ENCODE assay signal across 1 cellular context in the genomic region with DNA sequence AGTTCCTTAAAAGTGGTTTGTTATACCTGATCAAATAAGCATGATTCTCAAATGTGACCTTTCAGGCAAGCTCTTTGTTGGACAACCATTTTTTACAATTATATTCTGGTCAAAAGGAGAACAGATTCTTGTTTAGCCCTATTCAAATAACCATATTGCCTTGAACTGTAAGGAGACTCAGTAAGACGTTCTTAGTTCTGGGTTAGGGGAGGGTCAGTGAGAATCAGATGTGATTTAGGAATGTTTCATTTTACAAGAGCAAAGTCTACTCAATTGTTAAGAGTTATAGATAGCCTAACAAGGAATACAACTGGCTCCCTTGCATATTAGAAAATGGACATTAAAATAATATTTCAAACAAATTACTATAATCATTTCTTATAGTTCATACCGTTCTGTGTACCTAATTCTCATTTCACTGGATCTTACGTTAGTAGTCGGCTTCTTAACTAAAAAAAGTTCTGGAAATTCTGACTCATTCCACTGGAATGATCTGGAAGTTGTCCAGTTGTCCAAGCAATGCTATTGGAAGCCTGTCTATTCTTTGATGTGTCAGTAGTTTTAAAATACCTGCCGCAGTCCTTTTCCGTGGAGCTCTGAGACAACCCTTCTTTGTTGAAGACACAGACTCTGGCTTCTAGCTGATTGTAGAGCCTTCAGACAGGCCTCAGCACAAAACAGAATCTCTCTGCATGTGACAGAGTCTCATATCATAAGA.
A peak's percentile ranks its signal among the peaks of the same experiment; 100 is the strongest.
TF ChIP-seq lines count a peak whose summit lies in the region.

No MANE protein-coding gene starts in this region.

TF ChIP-seq in HepG2, 621 proteins besides CTCF, POLR2A, EP300 and RAD21 (continued from another document and continues in another):
- TF ChIP-seq, protein P1, sequence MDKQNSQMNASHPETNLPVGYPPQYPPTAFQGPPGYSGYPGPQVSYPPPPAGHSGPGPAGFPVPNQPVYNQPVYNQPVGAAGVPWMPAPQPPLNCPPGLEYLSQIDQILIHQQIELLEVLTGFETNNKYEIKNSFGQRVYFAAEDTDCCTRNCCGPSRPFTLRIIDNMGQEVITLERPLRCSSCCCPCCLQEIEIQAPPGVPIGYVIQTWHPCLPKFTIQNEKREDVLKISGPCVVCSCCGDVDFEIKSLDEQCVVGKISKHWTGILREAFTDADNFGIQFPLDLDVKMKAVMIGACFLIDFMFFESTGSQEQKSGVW (CRISPR knock-in tag; IDR thresholded peaks at IDR 0.05; ENCODE audit: borderline replicate concordance), result no peak
- TF ChIP-seq MBNL3 (CRISPR knock-in tag; conservative IDR thresholded peaks at IDR 0.05) (no peak), CENPT (CRISPR knock-in tag; IDR thresholded peaks at IDR 0.05; ENCODE audit: low read depth) (no peak), KAT7 (CRISPR knock-in tag; IDR thresholded peaks at IDR 0.05; ENCODE audit: borderline replicate concordance) (no peak), MTF1 (CRISPR knock-in tag; IDR thresholded peaks at IDR 0.05) (no peak), SP2 (CRISPR knock-in tag; IDR thresholded peaks at IDR 0.05) (no peak), ZNF30 (CRISPR knock-in tag; IDR thresholded peaks at IDR 0.05) (no peak), RFXAP (CRISPR knock-in tag; IDR thresholded peaks at IDR 0.05; ENCODE audit: borderline replicate concordance) (no peak), SIX1 (CRISPR knock-in tag; IDR thresholded peaks at IDR 0.05; ENCODE audit: borderline replicate concordance) (no peak), MAFF (IDR thresholded peaks at IDR 0.05; ENCODE audit: low read depth, low read length) (peak; percentile 38; the same call in 1 of the 2 replicates), KLF9 (CRISPR knock-in tag; IDR thresholded peaks at IDR 0.05; ENCODE audit: low read depth) (no peak), ZNF773 (CRISPR knock-in tag; IDR thresholded peaks at IDR 0.05; ENCODE audit: borderline replicate concordance) (no peak), KLF16 (CRISPR knock-in tag; IDR thresholded peaks at IDR 0.05) (no peak), FOSL1 (CRISPR knock-in tag; IDR thresholded peaks at IDR 0.05; ENCODE audit: borderline replicate concordance) (peak; percentile 55; the same call in 1 of the 2 replicates), ZNF24 (IDR thresholded peaks at IDR 0.05) (no peak), ZFP36L2 (CRISPR knock-in tag; IDR thresholded peaks at IDR 0.05) (no peak), ZNF841 (CRISPR knock-in tag; IDR thresholded peaks at IDR 0.05; ENCODE audit: borderline replicate concordance) (no peak), TOPORS (CRISPR knock-in tag; IDR thresholded peaks at IDR 0.05) (no peak), ZNF451 (CRISPR knock-in tag; IDR thresholded peaks at IDR 0.05) (no peak), FLYWCH1 (CRISPR knock-in tag; IDR thresholded peaks at IDR 0.05) (no peak), SRSF9 (IDR thresholded peaks at IDR 0.05; ENCODE audit: borderline replicate concordance, insufficient read depth, low read depth, low read length, poor library complexity, severe bottlenecking) (no peak), ZNF264 (CRISPR knock-in tag; IDR thresholded peaks at IDR 0.05) (no peak), CBX2 (IDR thresholded peaks at IDR 0.05; ENCODE audit: low read depth, low read length) (no peak), CBX2 (CRISPR knock-in tag; IDR thresholded peaks at IDR 0.05; ENCODE audit: low read depth) (no peak), ZNF431 (CRISPR knock-in tag; IDR thresholded peaks at IDR 0.05; ENCODE audit: borderline replicate concordance, low read depth) (no peak), YEATS2 (CRISPR knock-in tag; IDR thresholded peaks at IDR 0.05; ENCODE audit: borderline replicate concordance) (no peak), NFE2 (CRISPR knock-in tag; IDR thresholded peaks at IDR 0.05) (no peak), ARNT (IDR thresholded peaks at IDR 0.05) (no peak), ZNF549 (CRISPR knock-in tag; IDR thresholded peaks at IDR 0.05) (no peak), NCOA5 (CRISPR knock-in tag; IDR thresholded peaks at IDR 0.05) (no peak), KDM1A (CRISPR knock-in tag; IDR thresholded peaks at IDR 0.05) (no peak), ZNF782 (CRISPR knock-in tag; IDR thresholded peaks at IDR 0.05; ENCODE audit: borderline replicate concordance) (no peak), ZNF274 (CRISPR knock-in tag; IDR thresholded peaks at IDR 0.05) (no peak), TCF7 (IDR thresholded peaks at IDR 0.05; ENCODE audit: low read depth) (peak; percentile 50), ZNF124 (CRISPR knock-in tag; IDR thresholded peaks at IDR 0.05) (no peak), ZBTB1 (CRISPR knock-in tag; IDR thresholded peaks at IDR 0.05; ENCODE audit: borderline replicate concordance) (no peak), NCOA2 (CRISPR knock-in tag; IDR thresholded peaks at IDR 0.05) (no peak), CCDC6 (CRISPR knock-in tag; IDR thresholded peaks at IDR 0.05) (no peak), ZNF713 (CRISPR knock-in tag; IDR thresholded peaks at IDR 0.05) (no peak), BORCS8-MEF2B (CRISPR knock-in tag; IDR thresholded peaks at IDR 0.05) (no peak), ZSCAN25 (CRISPR knock-in tag; IDR thresholded peaks at IDR 0.05) (no peak), CHD4 (IDR thresholded peaks at IDR 0.05; ENCODE audit: borderline replicate concordance, low read length) (0 out of 2 replicates have a peak, but pooled peaks have one; percentile 27), HNF4A (CRISPR knock-in tag; IDR thresholded peaks at IDR 0.05) (no peak)
- TF ChIP-seq, protein P2, sequence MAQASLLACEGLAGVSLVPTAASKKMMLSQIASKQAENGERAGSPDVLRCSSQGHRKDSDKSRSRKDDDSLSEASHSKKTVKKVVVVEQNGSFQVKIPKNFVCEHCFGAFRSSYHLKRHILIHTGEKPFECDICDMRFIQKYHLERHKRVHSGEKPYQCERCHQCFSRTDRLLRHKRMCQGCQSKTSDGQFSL (CRISPR knock-in tag; IDR thresholded peaks at IDR 0.05), result no peak
- TF ChIP-seq, protein P3, sequence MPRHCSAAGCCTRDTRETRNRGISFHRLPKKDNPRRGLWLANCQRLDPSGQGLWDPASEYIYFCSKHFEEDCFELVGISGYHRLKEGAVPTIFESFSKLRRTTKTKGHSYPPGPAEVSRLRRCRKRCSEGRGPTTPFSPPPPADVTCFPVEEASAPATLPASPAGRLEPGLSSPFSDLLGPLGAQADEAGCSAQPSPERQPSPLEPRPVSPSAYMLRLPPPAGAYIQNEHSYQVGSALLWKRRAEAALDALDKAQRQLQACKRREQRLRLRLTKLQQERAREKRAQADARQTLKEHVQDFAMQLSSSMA (CRISPR knock-in tag; IDR thresholded peaks at IDR 0.05), result no peak
- TF ChIP-seq, protein P4, sequence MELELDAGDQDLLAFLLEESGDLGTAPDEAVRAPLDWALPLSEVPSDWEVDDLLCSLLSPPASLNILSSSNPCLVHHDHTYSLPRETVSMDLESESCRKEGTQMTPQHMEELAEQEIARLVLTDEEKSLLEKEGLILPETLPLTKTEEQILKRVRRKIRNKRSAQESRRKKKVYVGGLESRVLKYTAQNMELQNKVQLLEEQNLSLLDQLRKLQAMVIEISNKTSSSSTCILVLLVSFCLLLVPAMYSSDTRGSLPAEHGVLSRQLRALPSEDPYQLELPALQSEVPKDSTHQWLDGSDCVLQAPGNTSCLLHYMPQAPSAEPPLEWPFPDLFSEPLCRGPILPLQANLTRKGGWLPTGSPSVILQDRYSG (CRISPR knock-in tag; IDR thresholded peaks at IDR 0.05), result no peak
- TF ChIP-seq, protein P5, sequence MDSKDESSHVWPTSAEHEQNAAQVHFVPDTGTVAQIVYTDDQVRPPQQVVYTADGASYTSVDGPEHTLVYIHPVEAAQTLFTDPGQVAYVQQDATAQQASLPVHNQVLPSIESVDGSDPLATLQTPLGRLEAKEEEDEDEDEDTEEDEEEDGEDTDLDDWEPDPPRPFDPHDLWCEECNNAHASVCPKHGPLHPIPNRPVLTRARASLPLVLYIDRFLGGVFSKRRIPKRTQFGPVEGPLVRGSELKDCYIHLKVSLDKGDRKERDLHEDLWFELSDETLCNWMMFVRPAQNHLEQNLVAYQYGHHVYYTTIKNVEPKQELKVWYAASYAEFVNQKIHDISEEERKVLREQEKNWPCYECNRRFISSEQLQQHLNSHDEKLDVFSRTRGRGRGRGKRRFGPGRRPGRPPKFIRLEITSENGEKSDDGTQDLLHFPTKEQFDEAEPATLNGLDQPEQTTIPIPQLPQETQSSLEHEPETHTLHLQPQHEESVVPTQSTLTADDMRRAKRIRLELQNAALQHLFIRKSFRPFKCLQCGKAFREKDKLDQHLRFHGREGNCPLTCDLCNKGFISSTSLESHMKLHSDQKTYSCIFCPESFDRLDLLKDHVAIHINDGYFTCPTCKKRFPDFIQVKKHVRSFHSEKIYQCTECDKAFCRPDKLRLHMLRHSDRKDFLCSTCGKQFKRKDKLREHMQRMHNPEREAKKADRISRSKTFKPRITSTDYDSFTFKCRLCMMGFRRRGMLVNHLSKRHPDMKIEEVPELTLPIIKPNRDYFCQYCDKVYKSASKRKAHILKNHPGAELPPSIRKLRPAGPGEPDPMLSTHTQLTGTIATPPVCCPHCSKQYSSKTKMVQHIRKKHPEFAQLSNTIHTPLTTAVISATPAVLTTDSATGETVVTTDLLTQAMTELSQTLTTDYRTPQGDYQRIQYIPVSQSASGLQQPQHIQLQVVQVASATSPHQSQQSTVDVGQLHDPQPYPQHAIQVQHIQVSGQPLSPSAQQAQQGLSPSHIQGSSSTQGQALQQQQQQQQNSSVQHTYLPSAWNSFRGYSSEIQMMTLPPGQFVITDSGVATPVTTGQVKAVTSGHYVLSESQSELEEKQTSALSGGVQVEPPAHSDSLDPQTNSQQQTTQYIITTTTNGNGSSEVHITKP (CRISPR knock-in tag; IDR thresholded peaks at IDR 0.05; ENCODE audit: low read depth), result no peak
- TF ChIP-seq, protein P6, sequence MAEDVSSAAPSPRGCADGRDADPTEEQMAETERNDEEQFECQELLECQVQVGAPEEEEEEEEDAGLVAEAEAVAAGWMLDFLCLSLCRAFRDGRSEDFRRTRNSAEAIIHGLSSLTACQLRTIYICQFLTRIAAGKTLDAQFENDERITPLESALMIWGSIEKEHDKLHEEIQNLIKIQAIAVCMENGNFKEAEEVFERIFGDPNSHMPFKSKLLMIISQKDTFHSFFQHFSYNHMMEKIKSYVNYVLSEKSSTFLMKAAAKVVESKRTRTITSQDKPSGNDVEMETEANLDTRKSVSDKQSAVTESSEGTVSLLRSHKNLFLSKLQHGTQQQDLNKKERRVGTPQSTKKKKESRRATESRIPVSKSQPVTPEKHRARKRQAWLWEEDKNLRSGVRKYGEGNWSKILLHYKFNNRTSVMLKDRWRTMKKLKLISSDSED (CRISPR knock-in tag; IDR thresholded peaks at IDR 0.05), result no peak
- TF ChIP-seq, protein P7, sequence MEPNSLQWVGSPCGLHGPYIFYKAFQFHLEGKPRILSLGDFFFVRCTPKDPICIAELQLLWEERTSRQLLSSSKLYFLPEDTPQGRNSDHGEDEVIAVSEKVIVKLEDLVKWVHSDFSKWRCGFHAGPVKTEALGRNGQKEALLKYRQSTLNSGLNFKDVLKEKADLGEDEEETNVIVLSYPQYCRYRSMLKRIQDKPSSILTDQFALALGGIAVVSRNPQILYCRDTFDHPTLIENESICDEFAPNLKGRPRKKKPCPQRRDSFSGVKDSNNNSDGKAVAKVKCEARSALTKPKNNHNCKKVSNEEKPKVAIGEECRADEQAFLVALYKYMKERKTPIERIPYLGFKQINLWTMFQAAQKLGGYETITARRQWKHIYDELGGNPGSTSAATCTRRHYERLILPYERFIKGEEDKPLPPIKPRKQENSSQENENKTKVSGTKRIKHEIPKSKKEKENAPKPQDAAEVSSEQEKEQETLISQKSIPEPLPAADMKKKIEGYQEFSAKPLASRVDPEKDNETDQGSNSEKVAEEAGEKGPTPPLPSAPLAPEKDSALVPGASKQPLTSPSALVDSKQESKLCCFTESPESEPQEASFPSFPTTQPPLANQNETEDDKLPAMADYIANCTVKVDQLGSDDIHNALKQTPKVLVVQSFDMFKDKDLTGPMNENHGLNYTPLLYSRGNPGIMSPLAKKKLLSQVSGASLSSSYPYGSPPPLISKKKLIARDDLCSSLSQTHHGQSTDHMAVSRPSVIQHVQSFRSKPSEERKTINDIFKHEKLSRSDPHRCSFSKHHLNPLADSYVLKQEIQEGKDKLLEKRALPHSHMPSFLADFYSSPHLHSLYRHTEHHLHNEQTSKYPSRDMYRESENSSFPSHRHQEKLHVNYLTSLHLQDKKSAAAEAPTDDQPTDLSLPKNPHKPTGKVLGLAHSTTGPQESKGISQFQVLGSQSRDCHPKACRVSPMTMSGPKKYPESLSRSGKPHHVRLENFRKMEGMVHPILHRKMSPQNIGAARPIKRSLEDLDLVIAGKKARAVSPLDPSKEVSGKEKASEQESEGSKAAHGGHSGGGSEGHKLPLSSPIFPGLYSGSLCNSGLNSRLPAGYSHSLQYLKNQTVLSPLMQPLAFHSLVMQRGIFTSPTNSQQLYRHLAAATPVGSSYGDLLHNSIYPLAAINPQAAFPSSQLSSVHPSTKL (CRISPR knock-in tag; IDR thresholded peaks at IDR 0.05), result peak; percentile 47; the same call in 1 of the 2 replicates
- TF ChIP-seq, protein P8, sequence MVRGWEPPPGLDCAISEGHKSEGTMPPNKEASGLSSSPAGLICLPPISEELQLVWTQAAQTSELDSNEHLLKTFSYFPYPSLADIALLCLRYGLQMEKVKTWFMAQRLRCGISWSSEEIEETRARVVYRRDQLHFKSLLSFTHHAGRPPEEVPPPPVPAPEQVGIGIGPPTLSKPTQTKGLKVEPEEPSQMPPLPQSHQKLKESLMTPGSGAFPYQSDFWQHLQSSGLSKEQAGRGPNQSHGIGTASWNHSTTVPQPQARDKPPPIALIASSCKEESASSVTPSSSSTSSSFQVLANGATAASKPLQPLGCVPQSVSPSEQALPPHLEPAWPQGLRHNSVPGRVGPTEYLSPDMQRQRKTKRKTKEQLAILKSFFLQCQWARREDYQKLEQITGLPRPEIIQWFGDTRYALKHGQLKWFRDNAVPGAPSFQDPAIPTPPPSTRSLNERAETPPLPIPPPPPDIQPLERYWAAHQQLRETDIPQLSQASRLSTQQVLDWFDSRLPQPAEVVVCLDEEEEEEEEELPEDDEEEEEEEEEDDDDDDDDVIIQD (CRISPR knock-in tag; IDR thresholded peaks at IDR 0.05; ENCODE audit: low read depth), result peak; percentile 82
- TF ChIP-seq, protein P9, sequence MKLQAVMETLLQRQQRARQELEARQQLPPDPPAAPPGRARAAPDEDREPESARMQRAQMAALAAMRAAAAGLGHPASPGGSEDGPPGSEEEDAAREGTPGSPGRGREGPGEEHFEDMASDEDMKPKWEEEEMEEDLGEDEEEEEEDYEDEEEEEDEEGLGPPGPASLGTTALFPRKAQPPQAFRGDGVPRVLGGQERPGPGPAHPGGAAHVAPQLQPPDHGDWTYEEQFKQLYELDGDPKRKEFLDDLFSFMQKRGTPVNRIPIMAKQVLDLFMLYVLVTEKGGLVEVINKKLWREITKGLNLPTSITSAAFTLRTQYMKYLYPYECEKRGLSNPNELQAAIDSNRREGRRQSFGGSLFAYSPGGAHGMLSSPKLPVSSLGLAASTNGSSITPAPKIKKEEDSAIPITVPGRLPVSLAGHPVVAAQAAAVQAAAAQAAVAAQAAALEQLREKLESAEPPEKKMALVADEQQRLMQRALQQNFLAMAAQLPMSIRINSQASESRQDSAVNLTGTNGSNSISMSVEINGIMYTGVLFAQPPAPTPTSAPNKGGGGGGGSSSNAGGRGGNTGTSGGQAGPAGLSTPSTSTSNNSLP (IDR thresholded peaks at IDR 0.05; ENCODE audit: low read depth, low read length), result 0 out of 2 replicates have a peak, but pooled peaks have one; percentile 10
